Comparison of ENCODE assay signal across 16 cellular contexts in the genomic region with DNA sequence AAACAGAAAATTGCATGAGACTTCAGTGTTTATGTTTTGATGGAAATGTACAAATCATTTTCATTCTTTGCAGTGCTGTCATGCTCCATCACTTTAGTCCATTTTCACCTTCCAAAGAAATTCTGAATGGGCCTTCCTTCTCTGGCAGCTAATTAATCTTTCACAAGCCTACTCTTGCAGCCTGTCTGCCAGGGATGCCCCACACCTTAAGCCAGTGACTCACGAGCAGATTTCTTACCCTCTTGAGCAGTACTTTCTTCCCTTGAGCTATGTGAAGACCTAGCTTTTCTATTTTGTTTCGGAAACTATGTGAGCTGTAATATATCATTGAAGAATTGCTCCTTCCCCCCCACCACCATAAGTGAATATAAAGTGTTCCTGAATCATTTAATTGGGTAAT.
"Had no signal": no experiment of that assay in that cellular context is flagged by ENCODE, and none has a peak within 500 bp of the region (broad histone marks: within the 10 kb centered on the region; RNA-seq: fewer than 3 reads in every experiment).

No MANE protein-coding gene starts in this region.

- H3K36me3 ChIP-seq: ascending aorta, spleen, suprapubic skin had no signal

- H3K27me3 Mint-ChIP-seq: activated T-helper 17 cell treated with anti-CD3 and anti-CD28 coated beads, Interleukin-2, amount 50 U/mL, for 72 hours; stimulated activated naive CD8-positive, alpha-beta T cell treated with anti-CD3 and anti-CD28 coated beads, Interleukin-15, Interleukin-2, amounts not matched to agents 100 ng/mL and 50 ng/mL, for 24 hours had no signal

- FAIRE-seq: colon had no signal

- H3K9me3 ChIP-seq: ascending aorta, psoas muscle, suprapubic skin had no signal

- H3K36me3 Mint-ChIP-seq: immature natural killer cell had no signal

- H3K4me3 Mint-ChIP-seq: activated T-helper 17 cell treated with anti-CD3 and anti-CD28 coated beads, Interleukin-2, amount 50 U/mL, for 72 hours; immature natural killer cell; neural crest cell; stimulated activated naive CD8-positive, alpha-beta T cell treated with anti-CD3 and anti-CD28 coated beads, Interleukin-15, Interleukin-2, amounts not matched to agents 100 ng/mL and 50 ng/mL, for 24 hours had no signal

- ATAC-seq: activated CD4-positive, CD25-positive, alpha-beta regulatory T cell treated with anti-CD3 and anti-CD28 coated beads, Interleukin-2, amount 50 U/mL, for 24 hours; activated T-helper 17 cell treated with anti-CD3 and anti-CD28 coated beads, Interleukin-2, amount 50 U/mL, for 72 hours; psoas muscle; sciatic nerve had no signal

- H3K27ac ChIP-seq: ascending aorta, psoas muscle, spleen, suprapubic skin had no signal

- H3K4me3 ChIP-seq: ascending aorta, psoas muscle, spleen, suprapubic skin had no signal

- H3K4me1 Mint-ChIP-seq: activated T-helper 17 cell treated with anti-CD3 and anti-CD28 coated beads, Interleukin-2, amount 50 U/mL, for 72 hours; immature natural killer cell; neural crest cell had no signal

- H3K27ac Mint-ChIP-seq: activated T-helper 17 cell treated with anti-CD3 and anti-CD28 coated beads, Interleukin-2, amount 50 U/mL, for 72 hours; immature natural killer cell; stimulated activated naive CD8-positive, alpha-beta T cell treated with anti-CD3 and anti-CD28 coated beads, Interleukin-15, Interleukin-2, amounts not matched to agents 100 ng/mL and 50 ng/mL, for 24 hours had no signal

- H3K27me3 ChIP-seq: ascending aorta, spleen, suprapubic skin had no signal

- DNase-seq: activated naive CD4-positive, alpha-beta T cell treated with Interleukin-2 at 50 U/mL for 16 hours; activated T-cell treated with anti-CD3 and anti-CD28 coated beads for 4 hours; foreskin melanocyte; head of caudate nucleus; immature natural killer cell; psoas muscle; spleen; trophoblast cell had no signal

- H3K4me1 ChIP-seq: ascending aorta, psoas muscle, spleen, suprapubic skin had no signal
